Comparison of ENCODE assay signal across 11 cellular contexts in the genomic region with DNA sequence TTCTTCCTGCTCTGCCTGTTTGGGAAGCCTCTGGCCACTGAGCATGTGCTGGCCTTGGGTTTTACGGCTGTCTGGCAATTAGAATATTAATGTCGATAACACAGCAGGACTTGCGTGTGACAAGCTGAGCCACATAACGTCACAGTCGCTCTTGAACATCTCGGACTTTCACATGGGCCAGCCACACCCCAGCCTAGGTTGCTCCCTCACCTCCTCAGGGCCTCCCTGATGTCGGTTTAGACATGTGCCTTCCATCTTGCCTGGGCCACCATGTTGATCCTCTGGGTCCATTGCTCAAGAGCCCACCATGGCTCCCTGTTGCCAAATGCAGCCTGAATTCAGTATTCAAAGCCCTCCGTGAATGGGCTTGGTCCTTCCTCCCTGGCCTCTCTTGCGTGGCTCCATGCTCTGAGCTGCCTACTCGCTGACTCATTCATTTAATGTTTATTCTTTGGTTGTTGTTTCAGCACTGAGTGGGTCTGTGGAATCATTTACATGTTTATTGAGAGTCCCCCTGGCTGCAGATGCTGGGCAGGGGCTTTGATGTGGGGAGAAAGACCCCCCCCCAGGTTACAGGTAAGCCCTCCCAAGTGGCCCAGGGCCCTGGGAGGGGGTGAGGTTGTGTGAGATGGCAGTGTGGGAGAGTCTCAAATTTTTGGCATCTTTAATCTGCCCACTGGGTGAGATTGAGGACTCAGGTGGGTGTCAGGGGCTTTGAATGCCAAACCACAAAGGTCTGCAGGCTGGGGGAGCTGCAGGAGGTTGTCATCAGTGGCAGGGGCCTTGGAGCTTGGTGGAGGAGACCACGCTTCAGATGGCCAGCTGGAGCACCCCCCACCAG.
DNase-seq lines count a peak whose midpoint lies in the region; ATAC-seq, FAIRE-seq and TF ChIP-seq lines count a peak whose summit lies in the region.
"Had no signal": no experiment of that assay in that cellular context is flagged by ENCODE, and none has a peak within 500 bp of the region (broad histone marks: within the 10 kb centered on the region; RNA-seq: fewer than 3 reads in every experiment).

No MANE protein-coding gene starts in this region.

- H3K4me1 ChIP-seq in CD8-positive, alpha-beta T cell (ENCODE audit: insufficient read depth, low read length): peaks cover 85% of the 10 kb centered on the region
- peaks cover 17% of the 10 kb centered on the region for H3K4me1 ChIP-seq in mesendoderm (ENCODE audit: control insufficient read depth, low read depth, low read length)

- H3K18ac ChIP-seq in mesendoderm (ENCODE audit: low read length): no peak overlapping the region

- intact Hi-C loops in CD8-positive, alpha-beta T cell (cut with DNase I, micrococcal nuclease): no loop called here

- POLR2A ChIA-PET in CD8-positive, alpha-beta T cell (lab: Charles Lee): interaction anchor here (1.1 kb wide), 1 partner anchor 56 kb away, joined by 4 read pairs; no protein-coding TSS in a partner anchor
- POLR2A ChIA-PET in naive thymus-derived CD8-positive, alpha-beta T cell (lab: Charles Lee): interaction anchor here (0.9 to 1.2 kb wide), 2 partner anchors 22 to 55 kb away, joined by 3 read pairs; no protein-coding TSS in a partner anchor

- no peak overlapping the region for H2BK5ac ChIP-seq in mesendoderm (ENCODE audit: low read length)

- no peak for DNase-seq in CD8-positive, alpha-beta T cell
- peak; percentile 63 for DNase-seq in MG63
- DNase-seq in bronchial epithelial cell (ENCODE audit: low read depth): peak; percentile 54
- no peak for DNase-seq in naive thymus-derived CD8-positive, alpha-beta T cell
- no peak for DNase-seq in frontal cortex (ENCODE audit: low spot score in 2 of 2)
- no peak for DNase-seq in AML-193 (lab: John Stamatoyannopoulos, UW)
- no peak for DNase-seq in mesendoderm
- DNase-seq: activated naive CD4-positive, alpha-beta T cell treated with Interleukin-2 at 50 U/mL for 16 hours; heart left ventricle had no signal

- H3K4ac ChIP-seq in mesendoderm (ENCODE audit: low read depth, low read length): no peak overlapping the region

- H3K36me3 Mint-ChIP-seq in CD8-positive, alpha-beta T cell: peaks cover 12% of the 10 kb centered on the region
- peaks cover 0 to 9% (median 2%) of the 10 kb centered on the region in 3 donors for H3K36me3 Mint-ChIP-seq in naive thymus-derived CD8-positive, alpha-beta T cell

- no peak overlapping the region for H4K8ac ChIP-seq in mesendoderm (ENCODE audit: low read depth, low read length)

- no peaks in the 10 kb centered on the region for H3K27me3 Mint-ChIP-seq in CD8-positive, alpha-beta T cell (ENCODE audit: low read depth)
- no peaks in the 10 kb centered on the region for H3K27me3 Mint-ChIP-seq in naive thymus-derived CD8-positive, alpha-beta T cell

- H3K9ac ChIP-seq in mesendoderm (ENCODE audit: low read length): no peak overlapping the region

- no peak overlapping the region for H3K56ac ChIP-seq in mesendoderm (ENCODE audit: low read length)

- no CpG with 5 or more reads among the region's 11 CpGs for WGBS in mesendoderm (ENCODE audit: extremely low coverage, insufficient coverage, low lambda C conversion rate)

- no peaks in the 10 kb centered on the region for H3K9me3 Mint-ChIP-seq in CD8-positive, alpha-beta T cell
- no peaks in the 10 kb centered on the region for H3K9me3 Mint-ChIP-seq in naive thymus-derived CD8-positive, alpha-beta T cell
- H3K9me3 Mint-ChIP-seq: nephron had no signal

- CTCF ChIA-PET in CD8-positive, alpha-beta T cell (lab: Charles Lee): interaction anchor here (1.1 kb wide), 1 partner anchor 80 kb away, joined by 3 read pairs; no protein-coding TSS in a partner anchor

- no peaks in the 10 kb centered on the region for H3K79me1 ChIP-seq in mesendoderm (ENCODE audit: low read length)

- no peaks in the 10 kb centered on the region for H3K79me2 ChIP-seq in mesendoderm (ENCODE audit: control insufficient read depth, insufficient read depth, low read length)

- H3K27me3 ChIP-seq in CD8-positive, alpha-beta T cell (ENCODE audit: insufficient read depth, low read length): no peaks in the 10 kb centered on the region
- H3K27me3 ChIP-seq in MG63 (no peaks in the 10 kb centered on the region), bronchial epithelial cell (ENCODE audit: control insufficient read depth, insufficient read depth, low read length) (no peaks in the 10 kb centered on the region), mesendoderm (ENCODE audit: insufficient read depth, low read length, poor library complexity) (no peaks in the 10 kb centered on the region)
- H3K27me3 ChIP-seq: heart left ventricle had no signal

- peak overlapping the region; percentile 32 for H3K4me3 Mint-ChIP-seq in CD8-positive, alpha-beta T cell
- H3K4me3 Mint-ChIP-seq in naive thymus-derived CD8-positive, alpha-beta T cell: peak overlapping the region in 9 of 10 donors; percentile 3 to 78 (median 61)
- H3K4me3 Mint-ChIP-seq: nephron had no signal

- H2BK120ac ChIP-seq in mesendoderm (ENCODE audit: low read depth, low read length): no peak overlapping the region

- H3K27ac ChIP-seq in CD8-positive, alpha-beta T cell (ENCODE audit: low read depth, low read length): no peak overlapping the region
- H3K27ac ChIP-seq in mesendoderm (ENCODE audit: low read depth, low read length): no peak overlapping the region

- no peak overlapping the region for H3K4me3 ChIP-seq in CD8-positive, alpha-beta T cell (ENCODE audit: low read depth, low read length)
- H3K4me3 ChIP-seq in MG63: no peak overlapping the region
- H3K4me3 ChIP-seq in bronchial epithelial cell (ENCODE audit: low read depth, low read length): no peak overlapping the region
- H3K4me3 ChIP-seq in mesendoderm (ENCODE audit: low read length): no peak overlapping the region
- H3K4me3 ChIP-seq: heart left ventricle had no signal

- no peak overlapping the region for H3K4me2 ChIP-seq in mesendoderm (ENCODE audit: low read length)

- H3K9me3 ChIP-seq in CD8-positive, alpha-beta T cell (ENCODE audit: low read length): no peaks in the 10 kb centered on the region
- H3K9me3 ChIP-seq in MG63: no peaks in the 10 kb centered on the region
- H3K9me3 ChIP-seq: heart left ventricle had no signal

- no peak overlapping the region for H2AK5ac ChIP-seq in mesendoderm (ENCODE audit: low read length)

- no peak overlapping the region for H3K23ac ChIP-seq in mesendoderm (ENCODE audit: low read length)

- H4K5ac ChIP-seq in mesendoderm (ENCODE audit: low read length): no peak overlapping the region

- peak overlapping the region; percentile 87 for H3K27ac Mint-ChIP-seq in CD8-positive, alpha-beta T cell
- peak overlapping the region; percentile 65 to 94 (median 85) for H3K27ac Mint-ChIP-seq in naive thymus-derived CD8-positive, alpha-beta T cell

- no peak for ATAC-seq in CD8-positive, alpha-beta T cell
- ATAC-seq in naive thymus-derived CD8-positive, alpha-beta T cell: no peak
- no peak for ATAC-seq in GM19023 (IDR thresholded peaks at IDR 0.05; ENCODE audit: unreplicated experiment)

- no peaks in the 10 kb centered on the region for H3K36me3 ChIP-seq in CD8-positive, alpha-beta T cell (ENCODE audit: insufficient read depth, low read length)
- H3K36me3 ChIP-seq in MG63 (peaks cover 16% of the 10 kb centered on the region), bronchial epithelial cell (ENCODE audit: control insufficient read depth, insufficient read depth, low read length) (no peaks in the 10 kb centered on the region), mesendoderm (ENCODE audit: control insufficient read depth, insufficient read depth, low read length) (no peaks in the 10 kb centered on the region)
- H3K36me3 ChIP-seq: heart left ventricle had no signal

- H2BK15ac ChIP-seq in mesendoderm (replicated peaks; ENCODE audit: low read depth): no peak overlapping the region

- peak; percentile 18 for FAIRE-seq in bronchial epithelial cell (lab: Jason Lieb, UNC)
- no peak for FAIRE-seq in frontal cortex (lab: Jason Lieb, UNC)

- no peak for TF ChIP-seq CTCF in CD8-positive, alpha-beta T cell (IDR thresholded peaks at IDR 0.05)
- no peak for TF ChIP-seq CTCF in bronchial epithelial cell (IDR thresholded peaks at IDR 0.05; ENCODE audit: insufficient read depth, low read length, severe bottlenecking)

- H3K4me1 Mint-ChIP-seq in CD8-positive, alpha-beta T cell (ENCODE audit: low read depth): peaks cover 87% of the 10 kb centered on the region
- peaks cover 53 to 90% (median 89%) of the 10 kb centered on the region in 4 donors for H3K4me1 Mint-ChIP-seq in naive thymus-derived CD8-positive, alpha-beta T cell

Comparison
In these comparisons a context has a peak if more than half of its experiments do, and no peak if none do; other contexts are left out.
1. DNase-seq: peak in MG63 (single experiment) and bronchial epithelial cell (single experiment); none in CD8-positive, alpha-beta T cell (0 of 7), naive thymus-derived CD8-positive, alpha-beta T cell (0 of 10), frontal cortex (0 of 2), AML-193 (0 of 2) and mesendoderm (single experiment).